Comparison of ENCODE assay signal across 2 cellular contexts in the genomic region with DNA sequence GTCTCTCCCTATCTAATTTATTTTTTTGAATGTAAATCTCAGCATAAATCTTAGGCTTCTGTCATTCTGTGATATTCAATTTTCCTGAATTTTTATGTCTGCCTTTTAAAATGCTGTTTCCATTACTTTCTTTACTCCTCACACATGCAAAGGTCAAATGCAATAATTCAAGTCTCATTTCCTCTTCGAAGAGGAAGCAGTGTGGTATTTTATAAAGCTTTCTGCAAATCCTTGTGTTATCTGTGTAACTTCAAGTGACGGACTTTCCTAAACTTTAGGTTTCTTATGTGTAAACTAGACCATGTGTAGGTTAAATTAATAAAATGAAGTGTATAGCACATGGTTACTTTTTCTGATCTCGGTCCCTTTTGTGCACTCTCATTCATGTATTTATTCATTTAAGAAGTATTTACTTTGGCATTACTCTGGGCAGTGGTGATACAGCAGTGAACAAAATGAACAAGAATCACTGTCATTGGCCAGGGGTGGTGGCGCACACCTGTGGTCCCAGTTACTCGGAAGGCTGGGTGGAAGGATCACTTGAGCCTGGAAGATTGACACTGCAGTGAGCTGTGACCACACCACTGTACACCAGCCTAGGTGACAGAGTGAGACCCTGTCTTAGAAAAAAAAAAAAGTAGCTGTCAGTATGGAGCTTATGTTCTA.
TF ChIP-seq lines count a peak whose summit lies in the region.

No MANE protein-coding gene starts in this region.

TF ChIP-seq in IMR-90, 13 proteins besides CTCF, POLR2A, EP300 and RAD21:
- TF ChIP-seq RCOR1 (IDR thresholded peaks at IDR 0.05; ENCODE audit: insufficient replicate concordance, low read length) (no peak), MXI1 (IDR thresholded peaks at IDR 0.05; ENCODE audit: borderline replicate concordance, low read depth, low read length) (no peak), CHD1 (IDR thresholded peaks at IDR 0.05; ENCODE audit: low read depth, low read length) (no peak), MAFK (IDR thresholded peaks at IDR 0.05; ENCODE audit: low read depth, low read length) (no peak)

TF ChIP-seq in K562, 482 proteins besides CTCF, POLR2A, EP300 and RAD21:
- TF ChIP-seq ETV6 (IDR thresholded peaks at IDR 0.05; ENCODE audit: borderline replicate concordance in 1 of 2, low read depth in 2 of 2, low read length in 1 of 2) (no peak), ETV6 (CRISPR knock-in tag; IDR thresholded peaks at IDR 0.05; ENCODE audit: borderline replicate concordance) (0 out of 2 replicates have a peak, but pooled peaks have one; percentile 27), RBM15 (IDR thresholded peaks at IDR 0.05; ENCODE audit: insufficient read depth, low read length) (no peak), KAT8 (IDR thresholded peaks at IDR 0.05; ENCODE audit: low read depth) (no peak), CCNT2 (IDR thresholded peaks at IDR 0.05; ENCODE audit: borderline replicate concordance, extremely low read depth, insufficient read length, low read depth, low read length) (no peak), AFF4 (CRISPR knock-in tag; IDR thresholded peaks at IDR 0.05) (0 out of 2 replicates have a peak, but pooled peaks have one; percentile 33), CBX3 (IDR thresholded peaks at IDR 0.05; ENCODE audit: borderline replicate concordance in 1 of 2, low read length in 2 of 2) (no peak), CHD7 (IDR thresholded peaks at IDR 0.05; ENCODE audit: low read depth, low read length) (no peak), GABPA (tag; conservative IDR thresholded peaks at IDR 0.05; ENCODE audit: low read depth) (no peak), ZNF695 (CRISPR knock-in tag; IDR thresholded peaks at IDR 0.05) (no peak), ZNF589 (CRISPR knock-in tag; IDR thresholded peaks at IDR 0.05; ENCODE audit: low read depth) (no peak), ZFP1 (CRISPR knock-in tag; IDR thresholded peaks at IDR 0.05) (no peak)
- TF ChIP-seq, protein P1, sequence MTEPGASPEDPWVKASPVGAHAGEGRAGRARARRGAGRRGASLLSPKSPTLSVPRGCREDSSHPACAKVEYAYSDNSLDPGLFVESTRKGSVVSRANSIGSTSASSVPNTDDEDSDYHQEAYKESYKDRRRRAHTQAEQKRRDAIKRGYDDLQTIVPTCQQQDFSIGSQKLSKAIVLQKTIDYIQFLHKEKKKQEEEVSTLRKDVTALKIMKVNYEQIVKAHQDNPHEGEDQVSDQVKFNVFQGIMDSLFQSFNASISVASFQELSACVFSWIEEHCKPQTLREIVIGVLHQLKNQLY (CRISPR knock-in tag; conservative IDR thresholded peaks at IDR 0.05), result no peak
